Comparison of ENCODE assay signal across 1 cellular context in the genomic region with DNA sequence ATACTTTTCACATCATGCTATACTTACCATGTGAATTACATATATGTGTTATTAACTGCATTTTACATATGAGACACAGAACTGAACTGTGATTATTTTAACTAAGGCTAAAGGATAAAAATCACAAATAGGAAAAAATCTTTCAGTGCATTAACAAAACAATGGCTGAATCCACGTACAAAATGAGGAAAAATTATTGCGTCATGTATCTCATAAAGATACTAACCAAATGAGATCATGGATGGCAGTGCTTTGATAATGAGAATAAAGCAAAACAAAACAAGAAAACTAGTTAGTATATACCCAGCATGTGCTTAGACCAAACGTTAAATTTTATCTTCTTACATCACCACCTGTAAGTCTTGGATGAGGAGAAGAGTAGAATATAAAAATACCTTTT.
A peak's percentile ranks its signal among the peaks of the same experiment; 100 is the strongest.
TF ChIP-seq lines count a peak whose summit lies in the region.

No MANE protein-coding gene starts in this region.

TF ChIP-seq in H1, 55 proteins besides CTCF, POLR2A, EP300 and RAD21:
- TF ChIP-seq, protein P1, sequence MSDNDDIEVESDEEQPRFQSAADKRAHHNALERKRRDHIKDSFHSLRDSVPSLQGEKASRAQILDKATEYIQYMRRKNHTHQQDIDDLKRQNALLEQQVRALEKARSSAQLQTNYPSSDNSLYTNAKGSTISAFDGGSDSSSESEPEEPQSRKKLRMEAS (IDR thresholded peaks at IDR 0.05), result no peak
- peak; percentile 12; the same call in 1 of the 2 replicates for TF ChIP-seq CEBPB (IDR thresholded peaks at IDR 0.05; ENCODE audit: low read depth, low read length)
- TF ChIP-seq SIX5 (IDR thresholded peaks at IDR 0.05; ENCODE audit: low read depth, low read length), result no peak
- no peak for TF ChIP-seq CHD1 (IDR thresholded peaks at IDR 0.05; ENCODE audit: low read depth, low read length)
- no peak for TF ChIP-seq BCL11A (IDR thresholded peaks at IDR 0.05; ENCODE audit: low read depth in 2 of 2, low read length in 2 of 2)
